In the genomic region with DNA sequence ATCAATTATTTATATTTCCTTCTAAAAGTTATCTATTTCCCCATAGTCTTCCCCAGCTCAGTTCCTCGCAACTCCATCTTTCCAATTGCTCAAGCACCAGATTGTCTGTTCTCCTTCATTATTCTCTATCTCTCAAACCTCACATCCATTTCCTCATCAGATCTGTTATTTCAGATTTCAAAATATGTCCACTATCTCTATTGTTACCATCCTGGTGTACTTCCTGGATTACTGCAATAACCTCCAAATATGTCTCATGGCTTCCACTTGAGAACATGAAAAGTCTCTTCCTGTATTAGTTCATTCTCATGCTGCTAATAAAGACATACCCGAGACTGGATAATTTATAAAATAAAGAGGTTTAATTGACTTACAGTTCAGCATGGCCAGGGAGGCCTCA, we compare ENCODE assay signal across 31 cellular contexts.
"Had no signal": no experiment of that assay in that cellular context is flagged by ENCODE, and none has a peak within 500 bp of the region (broad histone marks: within the 10 kb centered on the region; RNA-seq: fewer than 3 reads in every experiment).

No MANE protein-coding gene starts in this region.

- H3K27ac ChIP-seq: adrenal gland, SJSA1 had no signal

- ATAC-seq: activated CD8-positive, alpha-beta T cell treated with anti-CD3 and anti-CD28 coated beads, Interleukin-2, amount 10 ng/mL, durations not matched to agents 7 days and 5 days had no signal

- H3K9me3 ChIP-seq: adrenal gland, SJSA1, SK-N-SH had no signal

- H3K4me1 Mint-ChIP-seq: activated CD4-positive, alpha-beta T cell treated with anti-CD3 and anti-CD28 coated beads, Interleukin-2, amount 10 ng/mL, durations not matched to agents 24 days and 14 days; activated naive CD4-positive, alpha-beta T cell treated with anti-CD3 and anti-CD28 coated beads, Interleukin-2, amount 50 U/mL, for 24 hours; activated naive CD8-positive, alpha-beta T cell treated with anti-CD3 and anti-CD28 coated beads, Interleukin-2, amount 10 ng/mL, durations not matched to agents 7 days and 5 days had no signal

- H3K27me3 Mint-ChIP-seq: activated CD4-positive, alpha-beta T cell treated with anti-CD3 and anti-CD28 coated beads, Interleukin-2, amount 10 ng/mL, durations not matched to agents 24 days and 14 days; activated naive CD4-positive, alpha-beta T cell treated with anti-CD3 and anti-CD28 coated beads, Interleukin-2, amount 50 U/mL, for 24 hours; activated naive CD8-positive, alpha-beta T cell treated with anti-CD3 and anti-CD28 coated beads, Interleukin-2, amount 10 ng/mL, durations not matched to agents 7 days and 5 days; activated T-cell treated with anti-CD3 and anti-CD28 coated beads, Interleukin-2, amount 50 U/mL, for 24 hours had no signal

- H3K27me3 ChIP-seq: adrenal gland, SJSA1 had no signal

- H3K36me3 Mint-ChIP-seq: activated naive CD4-positive, alpha-beta T cell treated with anti-CD3 and anti-CD28 coated beads, Interleukin-2, amount 50 U/mL, for 24 hours; activated naive CD8-positive, alpha-beta T cell treated with anti-CD3 and anti-CD28 coated beads, Interleukin-2, amount 10 ng/mL, durations not matched to agents 7 days and 5 days; brain had no signal

- H3K4me3 Mint-ChIP-seq: activated CD4-positive, alpha-beta T cell treated with anti-CD3 and anti-CD28 coated beads, Interleukin-2, amount 10 ng/mL, durations not matched to agents 24 days and 14 days; activated CD8-positive, alpha-beta T cell treated with anti-CD3 and anti-CD28 coated beads, Interleukin-2, amount 10 ng/mL, durations not matched to agents 7 days and 5 days; activated naive CD4-positive, alpha-beta T cell treated with anti-CD3 and anti-CD28 coated beads, Interleukin-2, amount 50 U/mL, for 24 hours; activated naive CD8-positive, alpha-beta T cell treated with anti-CD3 and anti-CD28 coated beads, Interleukin-2, amount 10 ng/mL, durations not matched to agents 7 days and 5 days; activated T-cell treated with anti-CD3 and anti-CD28 coated beads, Interleukin-2, amount 50 U/mL, for 24 hours had no signal

- H3K4me1 ChIP-seq: adrenal gland had no signal

- DNase-seq: activated CD4-positive, alpha-beta T cell treated with anti-CD3 and anti-CD28 coated beads, Interleukin-2, amount 10 ng/mL, durations not matched to agents 24 days and 14 days; activated CD4-positive, alpha-beta T cell treated with anti-CD3 and anti-CD28 coated beads, Interleukin-2, amount 50 U/mL, for 4 hours; activated CD8-positive, alpha-beta T cell treated with anti-CD3 and anti-CD28 coated beads, Interleukin-2, amount 10 ng/mL, durations not matched to agents 7 days and 5 days; activated gamma-delta T cell; activated naive CD4-positive, alpha-beta T cell treated with Interleukin-2 at 50 U/mL for 16 hours; activated naive CD8-positive, alpha-beta T cell treated with anti-CD3 and anti-CD28 coated beads, Interleukin-2, amount 10 ng/mL, durations not matched to agents 7 days and 5 days; activated T-cell treated with anti-CD3 and anti-CD28 coated beads, Interleukin-2, amount 50 U/mL, for 24 hours; adrenal gland; anterior cingulate cortex; caudate nucleus; cerebellar nuclear complex; Karpas-422; KBM-7; NCI-H1048; NCI-H1105 treated with DMSO at 0.1 percent for 48 hours; NCI-H1436; NCI-H1694; NCI-H1930; NCI-H2081 treated with DMSO at 0.1 percent for 48 hours; NCI-H345; NCI-H524 treated with DMSO at 0.1 percent for 48 hours; OCI-M1; Right ventricle myocardium superior; SK-N-SH; T1000 had no signal

- H3K27ac Mint-ChIP-seq: activated CD4-positive, alpha-beta T cell treated with anti-CD3 and anti-CD28 coated beads, Interleukin-2, amount 10 ng/mL, durations not matched to agents 24 days and 14 days; activated CD8-positive, alpha-beta T cell treated with anti-CD3 and anti-CD28 coated beads, Interleukin-2, amount 10 ng/mL, durations not matched to agents 7 days and 5 days; activated naive CD4-positive, alpha-beta T cell treated with anti-CD3 and anti-CD28 coated beads, Interleukin-2, amount 50 U/mL, for 24 hours; activated naive CD8-positive, alpha-beta T cell treated with anti-CD3 and anti-CD28 coated beads, Interleukin-2, amount 10 ng/mL, durations not matched to agents 7 days and 5 days; activated T-cell treated with anti-CD3 and anti-CD28 coated beads, Interleukin-2, amount 50 U/mL, for 24 hours; activated T-helper 2 cell treated with anti-CD3 and anti-CD28 coated beads, Interferon-gamma antibody, Interleukin-2, Interleukin-4, amounts not matched to agents 10 μg/mL and 5 μg/mL and 100 μg/mL, durations not matched to agents 14 hours and 24 hours and 36 hours; brain had no signal

- H3K9me3 Mint-ChIP-seq: activated CD4-positive, alpha-beta T cell treated with anti-CD3 and anti-CD28 coated beads, Interleukin-2, amount 10 ng/mL, durations not matched to agents 24 days and 14 days; activated naive CD4-positive, alpha-beta T cell treated with anti-CD3 and anti-CD28 coated beads, Interleukin-2, amount 50 U/mL, for 24 hours; activated naive CD8-positive, alpha-beta T cell treated with anti-CD3 and anti-CD28 coated beads, Interleukin-2, amount 10 ng/mL, durations not matched to agents 7 days and 5 days; activated T-helper 2 cell treated with anti-CD3 and anti-CD28 coated beads, Interferon-gamma antibody, Interleukin-2, Interleukin-4, amounts not matched to agents 10 μg/mL and 5 μg/mL and 100 μg/mL, durations not matched to agents 14 hours and 24 hours and 36 hours had no signal

- H3K36me3 ChIP-seq: adrenal gland, SJSA1 had no signal

- H3K4me3 ChIP-seq: adrenal gland, SJSA1 had no signal

- FAIRE-seq: bronchial epithelial cell, TTC549 had no signal
